ENCODE assay signal across 23 cellular contexts in genomic region chr2:181724662-181725061, GRCh38. TPM values are rescaled to one million over a fixed set of nuclear protein-coding genes. Genes with fewer than 3 reads are reported as not detected.
DNase-seq lines count a peak whose midpoint lies in the region; ATAC-seq and TF ChIP-seq lines count a peak whose summit lies in the region.
"Had no signal": no experiment of that assay in that cellular context is flagged by ENCODE, and none has a peak within 500 bp of the region (broad histone marks: within the 10 kb centered on the region; RNA-seq: fewer than 3 reads in every experiment).

No MANE protein-coding gene starts in this region.

- no peaks in the 10 kb centered on the region for H4K20me1 ChIP-seq in MM.1S (ENCODE audit: insufficient read depth, low read length)
- H4K20me1 ChIP-seq: BLaER1 had no signal

- peaks cover 26% of the 10 kb centered on the region for H3K27me3 Mint-ChIP-seq in activated CD4-positive, alpha-beta memory T cell treated with anti-CD3 and anti-CD28 coated beads, Interleukin-2, amount 10 ng/mL, durations not matched to agents 7 days and 5 days

- peaks cover 10% of the 10 kb centered on the region for H3K4me1 ChIP-seq in MM.1S (ENCODE audit: low read length)
- H3K4me1 ChIP-seq: BLaER1 had no signal

- no peaks in the 10 kb centered on the region for H3K9me3 ChIP-seq in MM.1S (replicated peaks; ENCODE audit: insufficient read depth, low read length)

- H3K9me2 ChIP-seq in MM.1S (replicated peaks; ENCODE audit: insufficient read depth, low read length): no peaks in the 10 kb centered on the region

- H3K4me3 ChIP-seq in MM.1S (ENCODE audit: low read length): no peak overlapping the region
- H3K4me3 ChIP-seq: BLaER1, GM23248 had no signal

- H2AFZ ChIP-seq in MM.1S (ENCODE audit: low read length): 0 out of 2 replicates have a peak overlapping the region, but pooled peaks have one; percentile 7
- H2AFZ ChIP-seq: GM23248 had no signal

- no peaks in the 10 kb centered on the region for H3K4me1 Mint-ChIP-seq in activated CD4-positive, alpha-beta memory T cell treated with anti-CD3 and anti-CD28 coated beads, Interleukin-2, amount 10 ng/mL, durations not matched to agents 7 days and 5 days
- H3K4me1 Mint-ChIP-seq: B cell; CD14-positive monocyte; CD8-positive, alpha-beta memory T cell had no signal

- no peaks in the 10 kb centered on the region for H3K27me3 ChIP-seq in MM.1S (replicated peaks; ENCODE audit: insufficient read depth, low read length)
- H3K27me3 ChIP-seq: BLaER1 had no signal

- no peak overlapping the region for H3K4me3 Mint-ChIP-seq in activated CD4-positive, alpha-beta memory T cell treated with anti-CD3 and anti-CD28 coated beads, Interleukin-2, amount 10 ng/mL, durations not matched to agents 7 days and 5 days
- H3K4me3 Mint-ChIP-seq: B cell; CD14-positive monocyte; CD4-positive, alpha-beta T cell; CD8-positive, alpha-beta memory T cell had no signal

- no peaks in the 10 kb centered on the region for H3F3A ChIP-seq in MM.1S (ENCODE audit: insufficient read depth, low read length)

- CTCF ChIA-PET in activated CD4-positive, alpha-beta memory T cell treated with anti-CD3 and anti-CD28 coated beads, Interleukin-2, amount 10 ng/mL, durations not matched to agents 7 days and 5 days (lab: Charles Lee): no interaction called here

- H3K9ac ChIP-seq in MM.1S (ENCODE audit: low read length): no peak overlapping the region
- H3K9ac ChIP-seq: BLaER1, GM23248 had no signal

- H3K79me2 ChIP-seq in MM.1S (ENCODE audit: low read length): no peaks in the 10 kb centered on the region

- H3K36me3 ChIP-seq in MM.1S (replicated peaks; ENCODE audit: insufficient read depth, low read length): no peaks in the 10 kb centered on the region
- H3K36me3 ChIP-seq: BLaER1 had no signal

- POLR2A ChIA-PET in activated CD4-positive, alpha-beta memory T cell treated with anti-CD3 and anti-CD28 coated beads, Interleukin-2, amount 10 ng/mL, durations not matched to agents 7 days and 5 days (lab: Charles Lee): no interaction called here

- no peaks in the 10 kb centered on the region for H3K9me3 Mint-ChIP-seq in activated CD4-positive, alpha-beta memory T cell treated with anti-CD3 and anti-CD28 coated beads, Interleukin-2, amount 10 ng/mL, durations not matched to agents 7 days and 5 days
- H3K9me3 Mint-ChIP-seq: CD4-positive, alpha-beta T cell had no signal

- no peak overlapping the region for H3K27ac ChIP-seq in MM.1S (ENCODE audit: low read length)
- H3K27ac ChIP-seq: BLaER1, GM23248 had no signal

- H3K4me2 ChIP-seq in MM.1S (ENCODE audit: low read depth, low read length): 0 out of 2 replicates have a peak overlapping the region, but pooled peaks have one; percentile 4
- H3K4me2 ChIP-seq: BLaER1 had no signal

- H3K36me3 Mint-ChIP-seq in activated CD4-positive, alpha-beta memory T cell treated with anti-CD3 and anti-CD28 coated beads, Interleukin-2, amount 10 ng/mL, durations not matched to agents 7 days and 5 days (ENCODE audit: low read depth): no peaks in the 10 kb centered on the region
- H3K36me3 Mint-ChIP-seq: CD14-positive monocyte; CD8-positive, alpha-beta memory T cell had no signal

- DNase-seq in MM.1S (peak; percentile 67), SHP77 treated with DMSO at 0.1 percent for 48 hours (lab: John Stamatoyannopoulos, UW) (no peak), NCI-H1694 (lab: John Stamatoyannopoulos, UW) (no peak), cardiac septum (ENCODE audit: low spot score) (no peak)
- DNase-seq in activated CD4-positive, alpha-beta memory T cell treated with anti-CD3 and anti-CD28 coated beads, Interleukin-2, amount 10 ng/mL, durations not matched to agents 7 days and 5 days: no peak
- DNase-seq: CD4-positive, alpha-beta T cell; CD8-positive, alpha-beta memory T cell; DMS 273 treated with DMSO at 0.1 percent for 48 hours; DMS79; GF-D8; GM23248; H7; HCEC 1CT had no signal

- intact Hi-C loops in cardiac septum (cut with DNase I): no loop called here

- no peak overlapping the region for H3K27ac Mint-ChIP-seq in activated CD4-positive, alpha-beta memory T cell treated with anti-CD3 and anti-CD28 coated beads, Interleukin-2, amount 10 ng/mL, durations not matched to agents 7 days and 5 days
- H3K27ac Mint-ChIP-seq: B cell; CD14-positive monocyte; CD4-positive, alpha-beta T cell; CD8-positive, alpha-beta memory T cell had no signal

- ATAC-seq in GM18498 (IDR thresholded peaks at IDR 0.05; ENCODE audit: unreplicated experiment): peak; percentile 43
- peak; percentile 66 for ATAC-seq in GM19324 (IDR thresholded peaks at IDR 0.05; ENCODE audit: low FRiP score, unreplicated experiment)

- TF ChIP-seq CTCF in MM.1S (IDR thresholded peaks at IDR 0.05; ENCODE audit: low read length): no peak

RNA-seq across cellular contexts. Expression of gene NEUROD1, which starts 44.3 kb away (rescaled TPM):
- total RNA-seq in activated CD4-positive, alpha-beta memory T cell treated with anti-CD3 and anti-CD28 coated beads, Interleukin-2, amount 10 ng/mL, durations not matched to agents 7 days and 5 days: not detected
- not detected for total RNA-seq in cardiac septum
- total RNA-seq: A172; A673; B cell; CD4-positive, alpha-beta T cell; CD8-positive, alpha-beta memory T cell; Daoy; G401; GM23248; H1; H7 had no signal
